In the genomic region with DNA sequence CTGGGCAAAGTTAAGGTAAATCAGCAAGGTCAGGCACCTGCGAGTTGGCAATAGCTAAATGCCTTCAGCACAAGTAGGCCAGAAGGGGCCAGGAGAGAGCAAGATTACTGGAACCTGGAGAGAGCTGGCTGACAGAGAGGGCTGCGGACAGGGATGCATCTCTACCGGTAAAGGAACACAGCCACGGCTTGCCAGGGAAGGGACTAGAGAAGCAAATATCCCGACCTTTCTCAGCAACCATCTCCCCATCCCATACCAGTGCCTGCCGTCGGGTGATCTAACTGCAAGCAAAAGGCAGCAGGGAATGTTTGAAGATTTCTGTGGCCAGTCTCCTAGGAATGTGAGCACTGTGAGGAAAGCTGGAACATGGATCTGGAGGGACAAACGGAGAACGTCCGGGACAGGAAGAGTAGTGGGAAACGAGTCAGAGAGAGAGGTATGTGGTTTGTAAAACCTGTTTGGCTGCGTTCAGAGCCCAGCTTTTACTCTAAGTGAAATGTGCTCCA, we compare ENCODE assay signal across 11 cellular contexts. TPM values are rescaled to one million over a fixed set of nuclear protein-coding genes. Genes with fewer than 3 reads are reported as not detected.
A peak's percentile ranks its signal among the peaks of the same experiment; 100 is the strongest.
DNase-seq lines count a peak whose midpoint lies in the region; FAIRE-seq and TF ChIP-seq lines count a peak whose summit lies in the region.
"Had no signal": no experiment of that assay in that cellular context is flagged by ENCODE, and none has a peak within 500 bp of the region (broad histone marks: within the 10 kb centered on the region; RNA-seq: fewer than 3 reads in every experiment).

No MANE protein-coding gene starts in this region.

- DNase-seq in AG08395 (ENCODE audit: low spot score), result peak; percentile 17
- DNase-seq in bronchial epithelial cell (ENCODE audit: low read depth), result peak; percentile 77
- no peak for DNase-seq in kidney epithelial cell (ENCODE audit: low read depth)
- DNase-seq in HTR-8/SVneo (ENCODE audit: insufficient read length, low spot score), result no peak
- no peak for DNase-seq in T-helper 2 cell
- no peak for DNase-seq in epidermal melanocyte (ENCODE audit: insufficient read length, low spot score)
- no peak for DNase-seq in SKM-1 (lab: John Stamatoyannopoulos, UW; ENCODE audit: unreplicated experiment)
- DNase-seq: CD8-positive, alpha-beta memory T cell had no signal

- FAIRE-seq in bronchial epithelial cell (lab: Jason Lieb, UNC) (no peak), HTR-8/SVneo (lab: Jason Lieb, UNC) (no peak)

- TF ChIP-seq CTCF in bronchial epithelial cell (IDR thresholded peaks at IDR 0.05; ENCODE audit: insufficient read depth, low read length, severe bottlenecking), result peak; percentile 60
- TF ChIP-seq CTCF in kidney epithelial cell (IDR thresholded peaks at IDR 0.05; ENCODE audit: insufficient read depth, low read length, poor library complexity, severe bottlenecking), result peak; percentile 54

- no peak for TF ChIP-seq EP300 in Ishikawa (IDR thresholded peaks at IDR 0.05; ENCODE audit: borderline replicate concordance)

- no peaks in the 10 kb centered on the region for H3K36me3 ChIP-seq in bronchial epithelial cell (ENCODE audit: control insufficient read depth, insufficient read depth, low read length)
- no peaks in the 10 kb centered on the region for H3K36me3 ChIP-seq in kidney epithelial cell (ENCODE audit: control insufficient read depth, insufficient read depth, low read length)
- H3K36me3 ChIP-seq: HAP-1 had no signal

- H3K4me3 ChIP-seq in bronchial epithelial cell (ENCODE audit: low read depth, low read length) (no peak overlapping the region), kidney epithelial cell (ENCODE audit: low read depth, low read length) (no peak overlapping the region)
- H3K4me3 ChIP-seq: dorsolateral prefrontal cortex, HAP-1 had no signal

- peak; percentile 28; the same call in 1 of the 2 replicates for TF ChIP-seq RAD21 in Ishikawa (IDR thresholded peaks at IDR 0.05; ENCODE audit: low read depth)

- H3K27me3 ChIP-seq in bronchial epithelial cell (ENCODE audit: control insufficient read depth, insufficient read depth, low read length) (no peaks in the 10 kb centered on the region), kidney epithelial cell (ENCODE audit: control insufficient read depth, insufficient read depth, low read length) (no peaks in the 10 kb centered on the region)
- H3K27me3 ChIP-seq: dorsolateral prefrontal cortex had no signal

TF ChIP-seq in Ishikawa, 13 proteins besides CTCF, POLR2A, EP300 and RAD21:
- TF ChIP-seq EGR1 (IDR thresholded peaks at IDR 0.05), result no peak
- TF ChIP-seq FOXM1 (IDR thresholded peaks at IDR 0.05; ENCODE audit: borderline replicate concordance, low read depth), result no peak
- no peak for TF ChIP-seq TEAD4 (IDR thresholded peaks at IDR 0.05)
- no peak for TF ChIP-seq ZBTB7A (IDR thresholded peaks at IDR 0.05; ENCODE audit: low read depth)
- no peak for TF ChIP-seq TAF1 (IDR thresholded peaks at IDR 0.05; ENCODE audit: low read depth)
- no peak for TF ChIP-seq NFIC (IDR thresholded peaks at IDR 0.05)
- TF ChIP-seq CEBPB (IDR thresholded peaks at IDR 0.05), result no peak
- TF ChIP-seq YY1 (IDR thresholded peaks at IDR 0.05; ENCODE audit: low read depth), result no peak
- TF ChIP-seq, protein P1, sequence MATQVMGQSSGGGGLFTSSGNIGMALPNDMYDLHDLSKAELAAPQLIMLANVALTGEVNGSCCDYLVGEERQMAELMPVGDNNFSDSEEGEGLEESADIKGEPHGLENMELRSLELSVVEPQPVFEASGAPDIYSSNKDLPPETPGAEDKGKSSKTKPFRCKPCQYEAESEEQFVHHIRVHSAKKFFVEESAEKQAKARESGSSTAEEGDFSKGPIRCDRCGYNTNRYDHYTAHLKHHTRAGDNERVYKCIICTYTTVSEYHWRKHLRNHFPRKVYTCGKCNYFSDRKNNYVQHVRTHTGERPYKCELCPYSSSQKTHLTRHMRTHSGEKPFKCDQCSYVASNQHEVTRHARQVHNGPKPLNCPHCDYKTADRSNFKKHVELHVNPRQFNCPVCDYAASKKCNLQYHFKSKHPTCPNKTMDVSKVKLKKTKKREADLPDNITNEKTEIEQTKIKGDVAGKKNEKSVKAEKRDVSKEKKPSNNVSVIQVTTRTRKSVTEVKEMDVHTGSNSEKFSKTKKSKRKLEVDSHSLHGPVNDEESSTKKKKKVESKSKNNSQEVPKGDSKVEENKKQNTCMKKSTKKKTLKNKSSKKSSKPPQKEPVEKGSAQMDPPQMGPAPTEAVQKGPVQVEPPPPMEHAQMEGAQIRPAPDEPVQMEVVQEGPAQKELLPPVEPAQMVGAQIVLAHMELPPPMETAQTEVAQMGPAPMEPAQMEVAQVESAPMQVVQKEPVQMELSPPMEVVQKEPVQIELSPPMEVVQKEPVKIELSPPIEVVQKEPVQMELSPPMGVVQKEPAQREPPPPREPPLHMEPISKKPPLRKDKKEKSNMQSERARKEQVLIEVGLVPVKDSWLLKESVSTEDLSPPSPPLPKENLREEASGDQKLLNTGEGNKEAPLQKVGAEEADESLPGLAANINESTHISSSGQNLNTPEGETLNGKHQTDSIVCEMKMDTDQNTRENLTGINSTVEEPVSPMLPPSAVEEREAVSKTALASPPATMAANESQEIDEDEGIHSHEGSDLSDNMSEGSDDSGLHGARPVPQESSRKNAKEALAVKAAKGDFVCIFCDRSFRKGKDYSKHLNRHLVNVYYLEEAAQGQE (IDR thresholded peaks at IDR 0.05; ENCODE audit: low read depth), result no peak
- TF ChIP-seq, protein P2, sequence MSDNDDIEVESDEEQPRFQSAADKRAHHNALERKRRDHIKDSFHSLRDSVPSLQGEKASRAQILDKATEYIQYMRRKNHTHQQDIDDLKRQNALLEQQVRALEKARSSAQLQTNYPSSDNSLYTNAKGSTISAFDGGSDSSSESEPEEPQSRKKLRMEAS (IDR thresholded peaks at IDR 0.05), result no peak
- TF ChIP-seq CREB1 (IDR thresholded peaks at IDR 0.05; ENCODE audit: low read depth), result no peak
- no peak for TF ChIP-seq TCF12 (IDR thresholded peaks at IDR 0.05; ENCODE audit: low read depth)
- TF ChIP-seq, protein P3, sequence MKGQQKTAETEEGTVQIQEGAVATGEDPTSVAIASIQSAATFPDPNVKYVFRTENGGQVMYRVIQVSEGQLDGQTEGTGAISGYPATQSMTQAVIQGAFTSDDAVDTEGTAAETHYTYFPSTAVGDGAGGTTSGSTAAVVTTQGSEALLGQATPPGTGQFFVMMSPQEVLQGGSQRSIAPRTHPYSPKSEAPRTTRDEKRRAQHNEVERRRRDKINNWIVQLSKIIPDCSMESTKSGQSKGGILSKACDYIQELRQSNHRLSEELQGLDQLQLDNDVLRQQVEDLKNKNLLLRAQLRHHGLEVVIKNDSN (IDR thresholded peaks at IDR 0.05), result no peak
TF ChIP-seq in Ishikawa: peak in this region for 0.

RNA-seq across cellular contexts. Expression of a gene that starts 15.9 kb away (rescaled TPM):
- 3.7 and 7.2 TPM in 2 replicates for total RNA-seq in bronchial epithelial cell
- total RNA-seq in kidney epithelial cell, result 32.1 and 35.2 TPM in 2 replicates

Comparison
In these comparisons a context has a peak if more than half of its experiments do, and no peak if none do; other contexts are left out.
1. DNase-seq: peak in AG08395 (single experiment) and bronchial epithelial cell (single experiment); none in kidney epithelial cell (single experiment), HTR-8/SVneo (single experiment), T-helper 2 cell (0 of 5), epidermal melanocyte (single experiment) and SKM-1 (single experiment).